In genomic region chr17:78783711-78784396, GRCh38 we compare ENCODE assay signal across 9 cellular contexts. TPM values are rescaled to one million over a fixed set of nuclear protein-coding genes. Genes with fewer than 3 reads are reported as not detected.
DNase-seq lines count a peak whose midpoint lies in the region; ATAC-seq, FAIRE-seq and TF ChIP-seq lines count a peak whose summit lies in the region.
"Had no signal": no experiment of that assay in that cellular context is flagged by ENCODE, and none has a peak within 500 bp of the region (broad histone marks: within the 10 kb centered on the region; RNA-seq: fewer than 3 reads in every experiment).

No MANE protein-coding gene starts in this region.

- H3K9me3 ChIP-seq in CD8-positive, alpha-beta T cell (ENCODE audit: low read length): no peaks in the 10 kb centered on the region
- H3K9me3 ChIP-seq in pancreas: no peaks in the 10 kb centered on the region

- H3K27me3 ChIP-seq in CD8-positive, alpha-beta T cell (ENCODE audit: insufficient read depth, low read length): no peaks in the 10 kb centered on the region
- no peaks in the 10 kb centered on the region for H3K27me3 ChIP-seq in pancreas

- H3K4me1 Mint-ChIP-seq in CD8-positive, alpha-beta T cell (ENCODE audit: low read depth): peaks cover 57% of the 10 kb centered on the region
- H3K4me1 Mint-ChIP-seq in brain: peaks cover 45% of the 10 kb centered on the region

- H3K9me3 Mint-ChIP-seq in CD8-positive, alpha-beta T cell: no peaks in the 10 kb centered on the region
- H3K9me3 Mint-ChIP-seq in brain: no peaks in the 10 kb centered on the region

- H3K4me3 Mint-ChIP-seq in CD8-positive, alpha-beta T cell: peak overlapping the region; percentile 86
- peak overlapping the region; percentile 56 to 87 (median 83) for H3K4me3 Mint-ChIP-seq in brain

- no peaks in the 10 kb centered on the region for H3K27me3 Mint-ChIP-seq in CD8-positive, alpha-beta T cell (ENCODE audit: low read depth)
- no peaks in the 10 kb centered on the region for H3K27me3 Mint-ChIP-seq in brain

- no peaks in the 10 kb centered on the region for H3K36me3 ChIP-seq in CD8-positive, alpha-beta T cell (ENCODE audit: insufficient read depth, low read length)
- no peaks in the 10 kb centered on the region for H3K36me3 ChIP-seq in pancreas

- no peak overlapping the region for H3K4me3 ChIP-seq in CD8-positive, alpha-beta T cell (ENCODE audit: low read depth, low read length)
- H3K4me3 ChIP-seq in pancreas: no peak overlapping the region

- H3K27ac Mint-ChIP-seq in CD8-positive, alpha-beta T cell: peak overlapping the region; percentile 61
- peak overlapping the region in 4 of 5 experiments; percentile 28 to 91 (median 60) for H3K27ac Mint-ChIP-seq in brain

- H3K36me3 Mint-ChIP-seq in CD8-positive, alpha-beta T cell: peaks cover 21% of the 10 kb centered on the region
- H3K36me3 Mint-ChIP-seq in brain: peaks cover 5% of the 10 kb centered on the region

- no peak for FAIRE-seq in pancreas (lab: Jason Lieb, UNC)
- FAIRE-seq: frontal cortex had no signal

- no peak for DNase-seq in CD8-positive, alpha-beta T cell
- DNase-seq in NCI-H524 (lab: John Stamatoyannopoulos, UW) (peak; percentile 87), pancreas (no peak), middle frontal gyrus (ENCODE audit: extremely low spot score, low spot score) (no peak), HK-2 (ENCODE audit: unreplicated experiment) (no peak), C1 segment of cervical spinal cord (lab: John Stamatoyannopoulos, UW) (no peak)

- CTCF ChIA-PET in CD8-positive, alpha-beta T cell (lab: Charles Lee): interaction anchor here (0.8 to 8.1 kb wide), 2 partner anchors 15 to 36 kb away, joined by 4 to 61 read pairs; no protein-coding TSS in a partner anchor

- no peak overlapping the region for H3K27ac ChIP-seq in CD8-positive, alpha-beta T cell (ENCODE audit: low read depth, low read length)
- peak overlapping the region in 3 of 4 donors; percentile 87 to 95 (median 93) for H3K27ac ChIP-seq in pancreas

- POLR2A ChIA-PET in CD8-positive, alpha-beta T cell (lab: Charles Lee): interaction anchor here (0.6 to 1.2 kb wide), 3 partner anchors 25 to 34 kb away, joined by 4 to 6 read pairs (median 5); no protein-coding TSS in a partner anchor

- no peak for TF ChIP-seq CTCF in CD8-positive, alpha-beta T cell (IDR thresholded peaks at IDR 0.05)
- TF ChIP-seq CTCF in brain (conservative IDR thresholded peaks at IDR 0.05): no peak
- no peak for TF ChIP-seq CTCF in pancreas (IDR thresholded peaks at IDR 0.05)

- intact Hi-C loops in CD8-positive, alpha-beta T cell (cut with DNase I, micrococcal nuclease): loop anchor here (5.0 to 10.0 kb wide), 2 partner anchors 529 to 1478 kb away; partner anchors contain the start of gene RNF213 (in 1 of the 2)
- intact Hi-C loops in pancreas (cut with DNase I): no loop called here

- H3K4me1 ChIP-seq in CD8-positive, alpha-beta T cell (ENCODE audit: insufficient read depth, low read length): peaks cover 68% of the 10 kb centered on the region
- H3K4me1 ChIP-seq in pancreas: peaks cover 12 to 26% (median 25%) of the 10 kb centered on the region in 3 donors

- no peak for ATAC-seq in CD8-positive, alpha-beta T cell
- no peak for ATAC-seq in pancreas
- ATAC-seq in GM21737 (IDR thresholded peaks at IDR 0.05; ENCODE audit: unreplicated experiment): no peak

- 43 to 46% methylated on average over 7 of the region's 7 CpGs for WGBS in pancreas, 2 donors

RNA-seq across cellular contexts. Expression of gene CYTH1, which starts 1.8 kb away (rescaled TPM):
- total RNA-seq in CD8-positive, alpha-beta T cell: 100 to 1,000 TPM; 475 to 490 TPM
- 33.6 TPM for polyA plus RNA-seq in brain (ENCODE audit: insufficient read depth, low read depth, low replicate concordance)
- total RNA-seq in pancreas: 10 to 100 TPM; 18.3 to 34.4 (median 21.3) TPM
- 10 to 100 TPM; 25.0 to 28.9 TPM for polyA plus RNA-seq in pancreas

RNA-seq across cellular contexts. Expression of gene USP36, which starts 56.8 kb away (rescaled TPM):
- total RNA-seq in CD8-positive, alpha-beta T cell: 100 to 1,000 TPM; 755 to 805 TPM
- polyA plus RNA-seq in brain (ENCODE audit: insufficient read depth, low read depth, low replicate concordance): 24.7 TPM
- total RNA-seq in pancreas: 10 to 100 TPM; 31.2 to 58.3 (median 35.8) TPM
- polyA plus RNA-seq in pancreas: 10 to 100 TPM; 33.1 to 41.8 TPM

Comparison
In these comparisons a context has a peak if more than half of its experiments do, and no peak if none do; other contexts are left out.
1. DNase-seq: peak in NCI-H524 (2 of 2); none in CD8-positive, alpha-beta T cell (0 of 7), pancreas (0 of 6), middle frontal gyrus (single experiment), HK-2 (single experiment) and C1 segment of cervical spinal cord (0 of 14).
2. RNA of gene CYTH1, which starts 1.8 kb away (total RNA-seq): 475 to 490 TPM in CD8-positive, alpha-beta T cell; 18.3 to 34.4 TPM in pancreas; every median in the first group is over 10 times any median in the second.
3. RNA of gene USP36, which starts 56.8 kb away (total RNA-seq): 755 to 805 TPM in CD8-positive, alpha-beta T cell; 31.2 to 58.3 TPM in pancreas; every median in the first group is over 10 times any median in the second.
4. intact Hi-C loops: an anchor here in CD8-positive, alpha-beta T cell (5.0 to 10.0 kb wide); none called in pancreas.